30 cellular contexts compared by ENCODE assay signal in the genomic region with DNA sequence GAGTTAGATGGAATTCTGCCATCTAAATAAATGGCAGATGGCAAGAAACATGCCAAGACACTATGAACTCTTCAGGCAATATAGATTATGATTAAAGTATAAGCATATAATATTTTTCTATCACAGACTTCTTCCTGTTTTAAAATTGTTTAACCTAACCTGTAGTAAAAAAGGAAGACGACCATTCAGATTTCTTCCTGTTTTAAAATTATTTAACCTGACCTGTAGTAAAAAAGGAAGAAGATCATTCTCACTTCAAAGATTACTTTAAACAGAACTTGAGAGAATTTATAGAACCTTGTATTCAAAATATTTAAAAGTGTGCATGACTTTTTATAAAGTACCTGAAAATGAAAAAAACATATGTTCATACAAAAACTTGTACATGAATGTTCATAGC.
"Had no signal": no experiment of that assay in that cellular context is flagged by ENCODE, and none has a peak within 500 bp of the region (broad histone marks: within the 10 kb centered on the region; RNA-seq: fewer than 3 reads in every experiment).

No MANE protein-coding gene starts in this region.

- H3K9me3 Mint-ChIP-seq: activated naive CD4-positive, alpha-beta T cell treated with anti-CD3 and anti-CD28 coated beads, Interleukin-2, amount 50 U/mL, for 72 hours; activated T-cell treated with anti-CD3 and anti-CD28 coated beads, Interleukin-2, amount 50 U/mL, for 72 hours; central memory CD8-positive, alpha-beta T cell; naive thymus-derived CD4-positive, alpha-beta T cell; stimulated activated naive B cell treated with anti-CD40 and anti-IgM and Interleukin-4, amounts not matched to agents 10 μg/mL and 1 μg/mL and 100 μg/mL, for 72 hours; T-cell; T-helper 2 cell treated with Interferon-gamma antibody and Interleukin-4, amounts not matched to agents 5 μg/mL and 100 μg/mL, for 36 hours had no signal

- H3K27ac ChIP-seq: esophagus squamous epithelium, hepatocyte, pancreas, prostate gland, suprapubic skin, tibial artery had no signal

- H3K27ac Mint-ChIP-seq: activated naive CD4-positive, alpha-beta T cell treated with anti-CD3 and anti-CD28 coated beads, Interleukin-2, amount 50 U/mL, for 72 hours; activated T-cell treated with anti-CD3 and anti-CD28 coated beads, Interleukin-2, amount 50 U/mL, for 72 hours; naive thymus-derived CD4-positive, alpha-beta T cell; stimulated activated naive B cell treated with anti-CD40 and anti-IgM and Interleukin-4, amounts not matched to agents 10 μg/mL and 1 μg/mL and 100 μg/mL, for 72 hours; T-cell; T-helper 2 cell treated with Interferon-gamma antibody and Interleukin-4, amounts not matched to agents 5 μg/mL and 100 μg/mL, for 36 hours had no signal

- H3K4me3 Mint-ChIP-seq: activated T-cell treated with anti-CD3 and anti-CD28 coated beads, Interleukin-2, amount 50 U/mL, for 72 hours; central memory CD8-positive, alpha-beta T cell; naive thymus-derived CD4-positive, alpha-beta T cell; stimulated activated naive B cell treated with anti-CD40 and anti-IgM and Interleukin-4, amounts not matched to agents 10 μg/mL and 1 μg/mL and 100 μg/mL, for 72 hours; T-cell; T-helper 2 cell treated with Interferon-gamma antibody and Interleukin-4, amounts not matched to agents 5 μg/mL and 100 μg/mL, for 36 hours had no signal

- H3K4me3 ChIP-seq: esophagus squamous epithelium, hepatocyte, pancreas, prostate gland, sigmoid colon, smooth muscle cell, suprapubic skin, tibial artery had no signal

- H3K4me1 ChIP-seq: pancreas, prostate gland, suprapubic skin, tibial artery had no signal

- H3K27me3 Mint-ChIP-seq: central memory CD8-positive, alpha-beta T cell; naive thymus-derived CD4-positive, alpha-beta T cell; stimulated activated naive B cell treated with anti-CD40 and anti-IgM and Interleukin-4, amounts not matched to agents 10 μg/mL and 1 μg/mL and 100 μg/mL, for 72 hours; T-cell had no signal

- ATAC-seq: activated naive CD4-positive, alpha-beta T cell treated with anti-CD3 and anti-CD28 coated beads, Interleukin-2, amount 50 U/mL, for 72 hours; activated T-cell treated with anti-CD3 and anti-CD28 coated beads, Interleukin-2, amount 50 U/mL, for 72 hours; left cardiac atrium; left ventricle myocardium superior; naive thymus-derived CD4-positive, alpha-beta T cell; pancreas; stimulated activated naive B cell treated with anti-CD40 and anti-IgM and Interleukin-4, amounts not matched to agents 10 μg/mL and 1 μg/mL and 100 μg/mL, for 72 hours; T-cell had no signal

- H3K9me3 ChIP-seq: esophagus squamous epithelium, pancreas, prostate gland, sigmoid colon, suprapubic skin, tibial artery had no signal

- H3K36me3 ChIP-seq: pancreas, prostate gland, sigmoid colon, suprapubic skin had no signal

- H3K36me3 Mint-ChIP-seq: activated naive CD4-positive, alpha-beta T cell treated with anti-CD3 and anti-CD28 coated beads, Interleukin-2, amount 50 U/mL, for 72 hours; stimulated activated naive B cell treated with anti-CD40 and anti-IgM and Interleukin-4, amounts not matched to agents 10 μg/mL and 1 μg/mL and 100 μg/mL, for 72 hours had no signal

- DNase-seq: activated CD4-positive, alpha-beta T cell treated with anti-CD3 and anti-CD28 coated beads for 4 hours; activated CD4-positive, alpha-beta T cell treated with anti-CD3 and anti-CD28 coated beads, Interleukin-2, amount 50 U/mL, for 4 hours; activated naive CD4-positive, alpha-beta T cell; activated T-cell treated with anti-CD3 and anti-CD28 coated beads for 4 hours; activated T-cell treated with anti-CD3 and anti-CD28 coated beads, Interleukin-2, amount 50 U/mL, for 72 hours; anterior cingulate cortex; dermis blood vessel endothelial cell; effector CD4-positive, alpha-beta T cell; esophagus squamous epithelium; foreskin melanocyte; left cardiac atrium; left ventricle myocardium superior; naive thymus-derived CD4-positive, alpha-beta T cell; nucleus accumbens; pancreas; retina; sigmoid colon; stimulated activated CD4-positive, alpha-beta T cell treated with anti-CD3 and anti-CD28 coated beads, Interleukin-1b, Interleukin-23, amount 100 ng/mL, for 48 hours; stimulated activated CD4-positive, alpha-beta T cell treated with anti-CD3 and anti-CD28 coated beads, Interleukin-4, amount 100 ng/mL, for 4 hours; stimulated activated CD8-positive, alpha-beta memory T cell treated with anti-CD3 and anti-CD28 coated beads, Interleukin-4, amount 100 ng/mL, for 48 hours; stimulated activated naive B cell treated with anti-CD40 and anti-IgM and Interleukin-4, amounts not matched to agents 10 μg/mL and 1 μg/mL and 100 μg/mL, for 72 hours; T-cell; tibial artery had no signal

- H3K27me3 ChIP-seq: esophagus squamous epithelium, hepatocyte, pancreas, sigmoid colon, suprapubic skin, tibial artery had no signal

- H3K4me1 Mint-ChIP-seq: central memory CD8-positive, alpha-beta T cell had no signal
